ENCODE assay signal across 24 cellular contexts in genomic region chr2:207561386-207562080, GRCh38. TPM values are rescaled to one million over a fixed set of nuclear protein-coding genes. Genes with fewer than 3 reads are reported as not detected.
A peak's percentile ranks its signal among the peaks of the same experiment; 100 is the strongest.
DNase-seq lines count a peak whose midpoint lies in the region; ATAC-seq and TF ChIP-seq lines count a peak whose summit lies in the region.
"Had no signal": no experiment of that assay in that cellular context is flagged by ENCODE, and none has a peak within 500 bp of the region (broad histone marks: within the 10 kb centered on the region; RNA-seq: fewer than 3 reads in every experiment).

No MANE protein-coding gene starts in this region.

- no peaks in the 10 kb centered on the region for H3K27me3 Mint-ChIP-seq in stimulated activated naive B cell treated with anti-CD40 and anti-IgM and Interleukin-4, amounts not matched to agents 10 μg/mL and 1 μg/mL and 100 μg/mL, for 72 hours
- H3K27me3 Mint-ChIP-seq: CD4-positive, alpha-beta memory T cell; T-cell had no signal

- TF ChIP-seq CTCF in cardiac muscle cell (IDR thresholded peaks at IDR 0.05; ENCODE audit: low read depth, low read length), result no peak

- H3K27ac ChIP-seq in cardiac muscle cell, result peak overlapping the region; percentile 3
- H3K27ac ChIP-seq: brain microvascular endothelial cell, HL-60, parathyroid adenoma had no signal

- H3K4me1 ChIP-seq in cardiac muscle cell (ENCODE audit: low read depth), result peaks cover 13% of the 10 kb centered on the region

- H3K36me3 ChIP-seq in cardiac muscle cell, result peaks cover 20% of the 10 kb centered on the region

- H3K4me3 ChIP-seq in cardiac muscle cell, result no peak overlapping the region
- H3K4me3 ChIP-seq: lung had no signal

- no peak overlapping the region for H3K4me3 Mint-ChIP-seq in stimulated activated naive B cell treated with anti-CD40 and anti-IgM and Interleukin-4, amounts not matched to agents 10 μg/mL and 1 μg/mL and 100 μg/mL, for 72 hours
- H3K4me3 Mint-ChIP-seq: CD4-positive, alpha-beta memory T cell; T-cell had no signal

- H3K27me3 ChIP-seq in cardiac muscle cell, result no peaks in the 10 kb centered on the region
- H3K27me3 ChIP-seq: brain microvascular endothelial cell had no signal

- H3K27ac Mint-ChIP-seq in stimulated activated naive B cell treated with anti-CD40 and anti-IgM and Interleukin-4, amounts not matched to agents 10 μg/mL and 1 μg/mL and 100 μg/mL, for 72 hours, result peak overlapping the region; percentile 44

- intact Hi-C loops in Right ventricle myocardium inferior (cut with DNase I), result no loop called here

- peaks cover 28 to 57% of the 10 kb centered on the region in 2 donors for H3K36me3 Mint-ChIP-seq in stimulated activated naive B cell treated with anti-CD40 and anti-IgM and Interleukin-4, amounts not matched to agents 10 μg/mL and 1 μg/mL and 100 μg/mL, for 72 hours

- peaks cover 8 to 29% of the 10 kb centered on the region in 2 donors for H3K4me1 Mint-ChIP-seq in stimulated activated naive B cell treated with anti-CD40 and anti-IgM and Interleukin-4, amounts not matched to agents 10 μg/mL and 1 μg/mL and 100 μg/mL, for 72 hours

- H3K9me3 Mint-ChIP-seq in stimulated activated naive B cell treated with anti-CD40 and anti-IgM and Interleukin-4, amounts not matched to agents 10 μg/mL and 1 μg/mL and 100 μg/mL, for 72 hours, result no peaks in the 10 kb centered on the region
- H3K9me3 Mint-ChIP-seq: CD4-positive, alpha-beta memory T cell; T-cell had no signal

- DNase-seq in cardiac muscle cell (ENCODE audit: low read depth in 1 of 2, low spot score in 1 of 2) (no peak), Right ventricle myocardium inferior (ENCODE audit: missing footprints) (no peak), amniotic epithelial cell (ENCODE audit: low read depth) (peak; percentile 19), iris pigment epithelial cell (ENCODE audit: low read depth) (peak; percentile 31), HK-2 (ENCODE audit: unreplicated experiment) (no peak), NAMALWA (ENCODE audit: low spot score) (no peak)
- DNase-seq in stimulated activated naive B cell treated with anti-CD40 and anti-IgM and Interleukin-4, amounts not matched to agents 10 μg/mL and 1 μg/mL and 100 μg/mL, for 72 hours, result no peak
- DNase-seq: activated CD4-positive, alpha-beta T cell treated with anti-CD3 and anti-CD28 coated beads, Interleukin-2, amount 50 U/mL, for 4 hours; activated naive CD4-positive, alpha-beta T cell treated with anti-CD3 and anti-CD28 coated beads, Interleukin-2, amount 50 U/mL, for 16 hours; activated T-cell treated with anti-CD3 and anti-CD28 coated beads for 4 hours; brain microvascular endothelial cell; CD4-positive, alpha-beta memory T cell; DMS53; effector CD4-positive, alpha-beta T cell; NCI-H1930; NCI-H446; RPMI8226; stimulated activated naive CD4-positive, alpha-beta T cell; T-cell; trophoblast cell had no signal

- ATAC-seq in Right ventricle myocardium inferior, result no peak
- ATAC-seq in stimulated activated naive B cell treated with anti-CD40 and anti-IgM and Interleukin-4, amounts not matched to agents 10 μg/mL and 1 μg/mL and 100 μg/mL, for 72 hours (replicated peaks), result no peak
- no peak for ATAC-seq in HG02610 (IDR thresholded peaks at IDR 0.05; ENCODE audit: unreplicated experiment)
- ATAC-seq: T-cell had no signal

- no peaks in the 10 kb centered on the region for H3K9me3 ChIP-seq in cardiac muscle cell (ENCODE audit: low read depth)

RNA-seq across cellular contexts. Expression of gene CREB1, which starts 31.8 kb away (rescaled TPM):
- total RNA-seq in cardiac muscle cell (24.1 and 48.9 TPM in 2 replicates), Right ventricle myocardium inferior (57.0 TPM)
- polyA plus RNA-seq in cardiac muscle cell, result 31.9 and 54.0 TPM in 2 replicates

Comparison
In these comparisons a context has a peak if more than half of its experiments do, and no peak if none do; other contexts are left out.
1. DNase-seq: peak in amniotic epithelial cell (single experiment) and iris pigment epithelial cell (single experiment); none in cardiac muscle cell (0 of 2), Right ventricle myocardium inferior (single experiment), stimulated activated naive B cell treated with anti-CD40 and anti-IgM and Interleukin-4, amounts not matched to agents 10 μg/mL and 1 μg/mL and 100 μg/mL, for 72 hours (single experiment), HK-2 (single experiment) and NAMALWA (single experiment).